Comparison of ENCODE assay signal across 8 cellular contexts in the genomic region with DNA sequence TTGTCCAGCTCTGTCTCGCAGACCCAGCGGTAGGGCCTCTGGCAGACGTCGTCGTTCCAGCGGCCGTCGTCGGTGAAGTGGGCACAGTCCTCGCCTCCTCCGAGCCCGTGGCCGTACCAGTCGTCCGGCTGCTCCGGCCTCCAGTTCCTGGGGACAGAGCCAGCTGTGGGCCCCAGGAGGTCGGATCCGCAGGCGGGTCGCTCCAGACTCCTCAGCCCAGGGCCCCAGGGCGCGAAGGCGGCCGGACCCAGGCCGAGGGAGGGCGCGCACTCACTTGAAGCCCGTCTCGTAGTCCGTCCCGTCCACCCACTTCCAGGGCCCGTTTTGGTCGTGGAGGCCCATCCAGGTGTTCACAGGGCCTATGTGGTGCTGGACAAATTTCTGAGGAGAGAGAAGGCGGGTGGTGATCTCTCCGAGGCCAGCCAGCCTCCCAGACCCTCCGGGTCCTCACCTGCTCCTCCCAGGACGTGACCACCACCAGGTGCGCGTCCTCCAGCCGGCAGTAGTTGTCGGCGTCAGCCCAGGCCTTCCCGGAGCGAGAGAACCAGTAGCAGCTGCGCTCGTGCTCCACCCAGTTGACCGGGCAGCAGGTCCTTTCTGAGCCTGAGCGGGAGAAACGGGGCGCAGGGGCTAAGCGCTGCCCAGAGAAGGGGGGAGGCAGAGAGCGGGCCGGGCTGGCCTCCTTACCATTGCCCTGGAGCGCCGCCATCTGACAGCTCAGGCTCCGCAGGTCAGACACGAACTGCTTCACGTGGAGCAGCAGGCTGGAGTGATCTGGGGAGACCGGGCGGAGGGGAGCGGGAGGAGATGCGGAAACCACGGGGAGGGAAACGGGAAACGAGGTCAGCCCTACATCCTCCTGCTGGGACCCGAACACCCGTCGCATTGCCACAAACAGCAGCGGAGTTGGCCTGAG. TPM values are rescaled to one million over a fixed set of nuclear protein-coding genes. Genes with fewer than 3 reads are reported as not detected.
DNase-seq lines count a peak whose midpoint lies in the region; ATAC-seq and TF ChIP-seq lines count a peak whose summit lies in the region.

No MANE protein-coding gene starts in this region.

- peak overlapping the region in 1 of 3 donors; percentile 19 for H3K4me3 ChIP-seq in right lobe of liver

- no peak overlapping the region for H3K27ac Mint-ChIP-seq in central memory CD8-positive, alpha-beta T cell (ENCODE audit: low read depth)

- peak in 1 of 4 donors; percentile 25 for TF ChIP-seq CTCF in right lobe of liver (IDR thresholded peaks at IDR 0.05)

- H3K27me3 ChIP-seq in right lobe of liver = no peaks in the 10 kb centered on the region

- peak; percentile 35 for ATAC-seq in central memory CD8-positive, alpha-beta T cell (replicated peaks; ENCODE audit: extremely low read depth, poor library complexity, severe bottlenecking)
- peak; percentile 18 to 48 (median 34) for ATAC-seq in right lobe of liver

- H3K36me3 Mint-ChIP-seq in central memory CD8-positive, alpha-beta T cell (ENCODE audit: insufficient read depth) = peaks cover 2% of the 10 kb centered on the region

- no peaks in the 10 kb centered on the region for H3K9me3 ChIP-seq in right lobe of liver

- TF ChIP-seq POLR2A in right lobe of liver (IDR thresholded peaks at IDR 0.05) = peak; percentile 19

- no peaks in the 10 kb centered on the region for H3K4me1 Mint-ChIP-seq in central memory CD8-positive, alpha-beta T cell

- intact Hi-C loops in right lobe of liver (cut with DNase I) = no loop called here

- H3K36me3 ChIP-seq in right lobe of liver = peaks cover 0 to 14% (median 0%) of the 10 kb centered on the region in 4 donors

- H3K9me3 Mint-ChIP-seq in central memory CD8-positive, alpha-beta T cell = peaks cover 6% of the 10 kb centered on the region

- peak overlapping the region in 2 of 3 donors; percentile 28 to 43 for H3K27ac ChIP-seq in right lobe of liver

- 18% methylated on average over 11 of the region's 69 CpGs for WGBS in right lobe of liver (ENCODE audit: insufficient coverage, low coverage, low lambda C conversion rate, missing lambda C conversion rate)

- no peaks in the 10 kb centered on the region for H3K27me3 Mint-ChIP-seq in central memory CD8-positive, alpha-beta T cell

- H3K4me3 Mint-ChIP-seq in central memory CD8-positive, alpha-beta T cell = no peak overlapping the region

- H3K4me1 ChIP-seq in right lobe of liver = peaks cover 0 to 62% (median 0%) of the 10 kb centered on the region in 4 donors

- peak; percentile 47 for DNase-seq in D341Med (ENCODE audit: low spot score)
- peak; percentile 12 for DNase-seq in T follicular helper cell (ENCODE audit: low read depth)
- peak in 1 of 2 donors; percentile 28 for DNase-seq in central memory CD8-positive, alpha-beta T cell (ENCODE audit: low spot score in 2 of 2)
- peak; percentile 74 to 84 (median 82) for DNase-seq in right lobe of liver
- peak; percentile 21 to 33 (median 25) for DNase-seq in stimulated activated CD4-positive, alpha-beta T cell treated with anti-CD3 and anti-CD28 coated beads, TNF-alpha, amount 100 ng/mL, for 48 hours (ENCODE audit: low read depth in 3 of 3)
- DNase-seq in NCI-H345 treated with DMSO at 0.1 percent for 48 hours (lab: John Stamatoyannopoulos, UW; ENCODE audit: unreplicated experiment) = no peak
- no peak for DNase-seq in NCI-H446 (lab: John Stamatoyannopoulos, UW)
- DNase-seq in 8988T = no peak

RNA-seq across cellular contexts. Expression of gene ASGR1, which starts 5.2 kb away (rescaled TPM):
- 100 to 1,000 TPM; 399 to 624 (median 417) TPM for total RNA-seq in right lobe of liver

RNA-seq across cellular contexts. Expression of gene DLG4, which starts 45.7 kb away (rescaled TPM):
- 1 to 10 TPM; 3.0 to 6.4 (median 4.1) TPM for total RNA-seq in right lobe of liver

RNA-seq across cellular contexts. Expression of gene ACADVL, which starts 45.8 kb away (rescaled TPM):
- 1,000 to 10,000 TPM in 3 of 6 experiments, 100 to 1,000 TPM in 3; 640 to 1,849 (median 1,071) TPM for total RNA-seq in right lobe of liver

RNA-seq across cellular contexts. Expression of gene ASGR2, which starts 59.3 kb away (rescaled TPM):
- 100 to 1,000 TPM; 412 to 553 (median 461) TPM for total RNA-seq in right lobe of liver

Comparison
In these comparisons a context has a peak if more than half of its experiments do, and no peak if none do; other contexts are left out.
1. DNase-seq: peak in D341Med (single experiment), T follicular helper cell (single experiment), right lobe of liver (3 of 3) and stimulated activated CD4-positive, alpha-beta T cell treated with anti-CD3 and anti-CD28 coated beads, TNF-alpha, amount 100 ng/mL, for 48 hours (3 of 3); none in NCI-H345 treated with DMSO at 0.1 percent for 48 hours (single experiment), NCI-H446 (0 of 2) and 8988T (single experiment).